ENCODE assay signal across 8 cellular contexts in the genomic region with DNA sequence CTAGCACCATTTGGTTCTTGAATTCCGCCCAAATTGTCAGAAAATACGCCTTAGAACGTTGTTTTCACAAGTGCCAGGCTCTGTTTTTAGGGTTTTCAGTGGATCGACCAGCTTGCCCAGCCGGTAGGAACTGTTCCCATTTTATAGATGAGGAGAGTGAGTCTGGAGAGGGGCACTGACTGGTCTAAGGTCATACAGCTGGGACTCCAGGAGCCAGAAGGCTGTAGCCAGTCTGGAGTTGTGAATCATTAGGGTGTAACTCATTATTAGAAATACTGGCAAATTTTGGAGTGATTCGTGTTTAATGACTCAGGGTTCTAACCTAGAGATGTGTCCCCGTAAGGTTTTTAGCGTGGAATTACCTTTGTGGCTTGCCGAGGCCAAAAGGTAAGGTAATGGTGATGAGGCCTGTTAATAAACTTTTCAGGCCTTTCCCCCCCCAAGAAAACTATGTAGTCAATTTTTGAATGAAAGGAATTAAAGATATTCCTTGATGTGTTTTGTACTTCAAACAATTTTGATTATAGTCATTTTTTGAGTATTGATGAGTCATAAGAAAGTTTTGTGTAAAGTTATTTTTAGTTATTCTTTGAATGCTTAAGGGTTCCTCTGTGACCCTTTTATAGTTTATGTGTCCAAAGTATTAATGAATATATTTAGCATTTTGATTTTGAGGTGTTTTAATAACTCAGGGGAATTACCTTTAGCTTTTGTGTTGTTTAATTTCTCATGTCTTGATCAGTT. TPM values are rescaled to one million over a fixed set of nuclear protein-coding genes. Genes with fewer than 3 reads are reported as not detected.
DNase-seq lines count a peak whose midpoint lies in the region; ATAC-seq, FAIRE-seq and TF ChIP-seq lines count a peak whose summit lies in the region.

No MANE protein-coding gene starts in this region.

- H3K27ac ChIP-seq in stomach smooth muscle (ENCODE audit: low read length), result peak overlapping the region; percentile 97

- peak overlapping the region; percentile 88 for H3K4me3 ChIP-seq in iPS-15b (ENCODE audit: low read depth, low read length)
- H3K4me3 ChIP-seq in stomach smooth muscle (ENCODE audit: low read length in 2 of 2), result peak overlapping the region; percentile 92 to 97

- H3K9ac ChIP-seq in iPS-15b (ENCODE audit: low read depth, low read length) (peak overlapping the region; percentile 77), stomach smooth muscle (ENCODE audit: low read length in 2 of 2) (peak overlapping the region; percentile 86 to 96)

- peak; percentile 53 for DNase-seq in A172 (ENCODE audit: low spot score)
- DNase-seq in H54 (ENCODE audit: insufficient read length, low spot score), result no peak
- no peak for DNase-seq in activated CD8-positive, alpha-beta T cell treated with anti-CD3 and anti-CD28 coated beads, Interleukin-2, amount 10 ng/mL, durations not matched to agents 7 days and 5 days
- no peak for DNase-seq in HPDE6-E6E7 (ENCODE audit: extremely low spot score)
- no peak for DNase-seq in superior temporal gyrus (ENCODE audit: extremely low spot score)

- no peaks in the 10 kb centered on the region for H3K27me3 Mint-ChIP-seq in activated CD8-positive, alpha-beta T cell treated with anti-CD3 and anti-CD28 coated beads, Interleukin-2, amount 10 ng/mL, durations not matched to agents 7 days and 5 days (ENCODE audit: low read depth)

- peaks cover 28% of the 10 kb centered on the region for H3K36me3 Mint-ChIP-seq in activated CD8-positive, alpha-beta T cell treated with anti-CD3 and anti-CD28 coated beads, Interleukin-2, amount 10 ng/mL, durations not matched to agents 7 days and 5 days (ENCODE audit: low read depth)

- H3K36me3 ChIP-seq in iPS-15b (ENCODE audit: control insufficient read depth, insufficient read depth, low read length) (peaks cover 3% of the 10 kb centered on the region), stomach smooth muscle (ENCODE audit: control insufficient read depth in 2 of 2, insufficient read depth in 2 of 2, low read length in 2 of 2) (no peaks in the 10 kb centered on the region)

- peaks cover 18% of the 10 kb centered on the region for H3K4me1 ChIP-seq in iPS-15b (ENCODE audit: control insufficient read depth, insufficient read depth, low read length)
- peaks cover 13% of the 10 kb centered on the region for H3K4me1 ChIP-seq in stomach smooth muscle (ENCODE audit: control insufficient read depth, insufficient read depth, low read length)

- no peaks in the 10 kb centered on the region for H3K9me3 ChIP-seq in iPS-15b (ENCODE audit: control insufficient read depth, insufficient read depth, low read length)
- no peaks in the 10 kb centered on the region for H3K9me3 ChIP-seq in stomach smooth muscle (ENCODE audit: control insufficient read depth in 2 of 2, low read length in 2 of 2)

- FAIRE-seq in H54 (lab: Jason Lieb, UNC), result peak; percentile 11

- H3K27ac Mint-ChIP-seq in activated CD8-positive, alpha-beta T cell treated with anti-CD3 and anti-CD28 coated beads, Interleukin-2, amount 10 ng/mL, durations not matched to agents 7 days and 5 days, result peak overlapping the region; percentile 77

- no peaks in the 10 kb centered on the region for H3K9me3 Mint-ChIP-seq in activated CD8-positive, alpha-beta T cell treated with anti-CD3 and anti-CD28 coated beads, Interleukin-2, amount 10 ng/mL, durations not matched to agents 7 days and 5 days (ENCODE audit: insufficient read depth)

- H3K4me3 Mint-ChIP-seq in activated CD8-positive, alpha-beta T cell treated with anti-CD3 and anti-CD28 coated beads, Interleukin-2, amount 10 ng/mL, durations not matched to agents 7 days and 5 days, result peak overlapping the region; percentile 90

- no peaks in the 10 kb centered on the region for H3K27me3 ChIP-seq in iPS-15b (ENCODE audit: control insufficient read depth, insufficient read depth, low read length)
- H3K27me3 ChIP-seq in stomach smooth muscle (ENCODE audit: control insufficient read depth in 1 of 2, insufficient read depth in 2 of 2, low read length in 2 of 2), result no peaks in the 10 kb centered on the region

- CTCF ChIA-PET in activated CD8-positive, alpha-beta T cell treated with anti-CD3 and anti-CD28 coated beads, Interleukin-2, amount 10 ng/mL, durations not matched to agents 7 days and 5 days (lab: Charles Lee), result interaction anchor here (0.7 to 1.7 kb wide), 8 partner anchors 17 to 148 kb away, joined by 3 to 7 read pairs (median 4); no protein-coding TSS in a partner anchor

- ATAC-seq in activated CD8-positive, alpha-beta T cell treated with anti-CD3 and anti-CD28 coated beads, Interleukin-2, amount 10 ng/mL, durations not matched to agents 7 days and 5 days, result no peak
- no peak for ATAC-seq in GM18519 (IDR thresholded peaks at IDR 0.05; ENCODE audit: low FRiP score, unreplicated experiment)

- H3K4me1 Mint-ChIP-seq in activated CD8-positive, alpha-beta T cell treated with anti-CD3 and anti-CD28 coated beads, Interleukin-2, amount 10 ng/mL, durations not matched to agents 7 days and 5 days (ENCODE audit: low read depth), result peaks cover 62% of the 10 kb centered on the region

- TF ChIP-seq POLR2A in H54 (IDR thresholded peaks at IDR 0.05; ENCODE audit: low read depth, low read length), result no peak

- POLR2A ChIA-PET in activated CD8-positive, alpha-beta T cell treated with anti-CD3 and anti-CD28 coated beads, Interleukin-2, amount 10 ng/mL, durations not matched to agents 7 days and 5 days (lab: Charles Lee), result interaction anchor here (0.6 to 4.9 kb wide), 9 partner anchors 30 to 1281 kb away, joined by 3 to 39 read pairs (median 4); a partner anchor contains a TSS

RNA-seq across cellular contexts. Expression of a gene that starts 2.1 kb away (rescaled TPM):
- 59.0 and 75.7 TPM in 2 replicates for total RNA-seq in A172 (2014; rRNA removed; shearing (Covaris generic))
- total RNA-seq in activated CD8-positive, alpha-beta T cell treated with anti-CD3 and anti-CD28 coated beads, Interleukin-2, amount 10 ng/mL, durations not matched to agents 7 days and 5 days, result 10 to 100 TPM; 83.2 to 86.1 TPM
